Comparison of ENCODE assay signal across 12 cellular contexts in genomic region chr4:121765368-121765705, GRCh38. TPM values are rescaled to one million over a fixed set of nuclear protein-coding genes. Genes with fewer than 3 reads are reported as not detected.
DNase-seq lines count a peak whose midpoint lies in the region; ATAC-seq, FAIRE-seq and TF ChIP-seq lines count a peak whose summit lies in the region.
"Had no signal": no experiment of that assay in that cellular context is flagged by ENCODE, and none has a peak within 500 bp of the region (broad histone marks: within the 10 kb centered on the region; RNA-seq: fewer than 3 reads in every experiment).

No MANE protein-coding gene starts in this region.

- H3K36me3 Mint-ChIP-seq in CD4-positive, CD25-positive, alpha-beta regulatory T cell: no peaks in the 10 kb centered on the region

- peak; percentile 33 for FAIRE-seq in endothelial cell of umbilical vein (lab: Jason Lieb, UNC)

- no peak overlapping the region for H2BK15ac ChIP-seq in neuronal stem cell (ENCODE audit: low read length)

- POLR2A ChIA-PET in endothelial cell of umbilical vein (lab: Charles Lee): no interaction called here

- H3K4ac ChIP-seq in neuronal stem cell (ENCODE audit: low read length): no peak overlapping the region

- peaks cover 0 to 4% (median 0%) of the 10 kb centered on the region in 7 donors for H3K9me3 Mint-ChIP-seq in CD4-positive, CD25-positive, alpha-beta regulatory T cell

- H3K9ac ChIP-seq in endothelial cell of umbilical vein (replicated peaks; ENCODE audit: extremely low read depth, insufficient read depth, low read length) (no peak overlapping the region), neuronal stem cell (ENCODE audit: low read depth, low read length, poor library complexity) (peak overlapping the region; percentile 80)

- H4K8ac ChIP-seq in neuronal stem cell (ENCODE audit: low read depth, low read length): no peak overlapping the region

- H3K4me3 ChIP-seq in CD4-positive, CD25-positive, alpha-beta regulatory T cell (ENCODE audit: low read depth, low read length): no peak overlapping the region
- H3K4me3 ChIP-seq in endothelial cell of umbilical vein (replicated peaks in 1 of 3; ENCODE audit: insufficient read depth in 1 of 3, low read depth in 1 of 3, low read length in 3 of 3) (peak overlapping the region; percentile 51 to 54 (median 52)), neuronal stem cell (ENCODE audit: low read length in 2 of 2) (peak overlapping the region; percentile 45 to 84)

- no peaks in the 10 kb centered on the region for H4K20me1 ChIP-seq in endothelial cell of umbilical vein (replicated peaks; ENCODE audit: control insufficient read depth, extremely low read depth, insufficient read depth, low read length)

- no peak overlapping the region for H2BK12ac ChIP-seq in neuronal stem cell (ENCODE audit: low read length)

- no CpG with 5 or more reads among the region's 16 CpGs for WGBS in neuronal stem cell (ENCODE audit: extremely low coverage in 2 of 2, insufficient read length in 2 of 2, insufficient replicate concordance in 1 of 2), 2 donors

- H3K4me1 Mint-ChIP-seq in CD4-positive, CD25-positive, alpha-beta regulatory T cell: peaks cover 0 to 11% (median 5%) of the 10 kb centered on the region in 4 donors

- no TSS peak for BruUV-seq in endothelial cell of umbilical vein (replicated peaks; lab: Mats Ljungman, UMichigan)

- DNase-seq in CD4-positive, CD25-positive, alpha-beta regulatory T cell: no peak
- DNase-seq in M059J (ENCODE audit: low read depth) (peak; percentile 2), endothelial cell of umbilical vein (ENCODE audit: low read depth, low spot score) (peak; percentile 4), neuronal stem cell (ENCODE audit: low spot score) (no peak), GOT3 (lab: John Stamatoyannopoulos, UW) (no peak), HK-2 (ENCODE audit: unreplicated experiment) (no peak), left colon (no peak), NCI-H2196 (lab: John Stamatoyannopoulos, UW; ENCODE audit: unreplicated experiment) (no peak)
- DNase-seq: central memory CD4-positive, alpha-beta T cell had no signal

- intact Hi-C loops in endothelial cell of umbilical vein (cut with micrococcal nuclease) (no loop called here), left colon (cut with DNase I, micrococcal nuclease) (no loop called here)

- no peak for TF ChIP-seq CTCF in endothelial cell of umbilical vein (IDR thresholded peaks at IDR 0.05; ENCODE audit: extremely low read depth in 1 of 2, insufficient read depth in 1 of 2, low read depth in 1 of 2, low read length in 2 of 2)

- H3K36me3 ChIP-seq in CD4-positive, CD25-positive, alpha-beta regulatory T cell (ENCODE audit: control insufficient read depth, insufficient read depth, low read length): no peaks in the 10 kb centered on the region
- H3K36me3 ChIP-seq in endothelial cell of umbilical vein (ENCODE audit: control insufficient read depth in 2 of 2, extremely low read depth in 1 of 2, insufficient read depth in 2 of 2, low read length in 2 of 2) (no peaks in the 10 kb centered on the region), neuronal stem cell (replicated peaks in 1 of 2; ENCODE audit: control insufficient read depth in 2 of 2, insufficient read depth in 2 of 2, low read length in 2 of 2) (no peaks in the 10 kb centered on the region)

- TF ChIP-seq POLR2A in endothelial cell of umbilical vein (IDR thresholded peaks at IDR 0.05; ENCODE audit: low read depth, low read length): no peak

- H2BK5ac ChIP-seq in neuronal stem cell (ENCODE audit: low read length): no peak overlapping the region

- peak overlapping the region; percentile 78 for H2AFZ ChIP-seq in endothelial cell of umbilical vein (ENCODE audit: low read depth, low read length)
- peak overlapping the region; percentile 93 for H2AFZ ChIP-seq in neuronal stem cell (ENCODE audit: low read length)

- no peak overlapping the region for H3K23ac ChIP-seq in neuronal stem cell (ENCODE audit: low read depth, low read length, poor library complexity)

- H3K79me1 ChIP-seq in neuronal stem cell (ENCODE audit: low read depth, low read length): no peaks in the 10 kb centered on the region

- no peak overlapping the region for H2BK120ac ChIP-seq in neuronal stem cell (ENCODE audit: low read depth, low read length)

- no peaks in the 10 kb centered on the region for H3K9me1 ChIP-seq in endothelial cell of umbilical vein (replicated peaks; ENCODE audit: control insufficient read depth, extremely low read depth, insufficient read depth, low read length)

- peaks cover 9% of the 10 kb centered on the region for H3K4me1 ChIP-seq in CD4-positive, CD25-positive, alpha-beta regulatory T cell (ENCODE audit: control insufficient read depth, insufficient read depth, low read length, poor library complexity, severe bottlenecking)
- H3K4me1 ChIP-seq in endothelial cell of umbilical vein (ENCODE audit: control insufficient read depth, extremely low read depth, insufficient read depth, low read length): peaks cover 5% of the 10 kb centered on the region
- H3K4me1 ChIP-seq in neuronal stem cell (ENCODE audit: control insufficient read depth in 2 of 2, insufficient read depth in 1 of 2, low read depth in 1 of 2, low read length in 2 of 2): peaks cover 0 to 2% of the 10 kb centered on the region in 2 donors

- CTCF ChIA-PET in endothelial cell of umbilical vein (lab: Charles Lee): interaction anchor here (0.9 to 2.8 kb wide), 9 partner anchors 13 to 303 kb away, joined by 3 to 10 read pairs (median 4); no protein-coding TSS in a partner anchor

- no peaks in the 10 kb centered on the region for H3K9me3 ChIP-seq in CD4-positive, CD25-positive, alpha-beta regulatory T cell (ENCODE audit: control insufficient read depth in 2 of 2, low read length in 2 of 2)
- H3K9me3 ChIP-seq in endothelial cell of umbilical vein (replicated peaks; ENCODE audit: control insufficient read depth, insufficient read depth, low read length) (no peaks in the 10 kb centered on the region), neuronal stem cell (replicated peaks in 1 of 2; ENCODE audit: control insufficient read depth in 2 of 2, insufficient read depth in 1 of 2, low read depth in 1 of 2, low read length in 2 of 2) (peaks cover 0 to 5% of the 10 kb centered on the region in 2 donors)

- H3K14ac ChIP-seq in neuronal stem cell (ENCODE audit: low read length): no peak overlapping the region

- dilution Hi-C loops in endothelial cell of umbilical vein (cut with MboI; ENCODE audit: extremely low pct_ligation_motif_present, low sequenced_read_pairs): no loop called here

- H3K27ac Mint-ChIP-seq in CD4-positive, CD25-positive, alpha-beta regulatory T cell: no peak overlapping the region

- no peaks in the 10 kb centered on the region for H3K79me2 ChIP-seq in endothelial cell of umbilical vein (ENCODE audit: control insufficient read depth, insufficient read depth, low read length)

- peaks cover 71% of the 10 kb centered on the region for H3K27me3 Mint-ChIP-seq in CD4-positive, CD25-positive, alpha-beta regulatory T cell

- H4K91ac ChIP-seq in neuronal stem cell (ENCODE audit: low read depth, low read length, poor library complexity): no peak overlapping the region

- peak overlapping the region in 3 of 4 donors; percentile 3 to 57 (median 54) for H3K4me3 Mint-ChIP-seq in CD4-positive, CD25-positive, alpha-beta regulatory T cell

- ATAC-seq in CD4-positive, CD25-positive, alpha-beta regulatory T cell (ENCODE audit: low read depth in 2 of 2): no peak
- ATAC-seq in left colon: no peak

- no peak overlapping the region for H3K27ac ChIP-seq in CD4-positive, CD25-positive, alpha-beta regulatory T cell (ENCODE audit: insufficient read depth, low read length, poor library complexity, severe bottlenecking)
- H3K27ac ChIP-seq in endothelial cell of umbilical vein (ENCODE audit: insufficient read depth, low read depth, low read length) (no peak overlapping the region), neuronal stem cell (replicated peaks; ENCODE audit: low read length) (no peak overlapping the region)

- no peak overlapping the region for H2AK5ac ChIP-seq in neuronal stem cell (ENCODE audit: low read depth, low read length)

- peak overlapping the region; percentile 91 for H3K18ac ChIP-seq in neuronal stem cell (ENCODE audit: low read length)

- H3K27me3 ChIP-seq in CD4-positive, CD25-positive, alpha-beta regulatory T cell (ENCODE audit: control insufficient read depth, insufficient read depth, low read length): peaks cover 42% of the 10 kb centered on the region
- H3K27me3 ChIP-seq in endothelial cell of umbilical vein (ENCODE audit: control insufficient read depth in 2 of 2, insufficient read depth in 2 of 2, low read length in 2 of 2) (peaks cover 28 to 35% of the 10 kb centered on the region in 2 experiments), neuronal stem cell (ENCODE audit: control insufficient read depth in 3 of 3, insufficient read depth in 3 of 3, low read depth in 1 of 3, low read length in 3 of 3) (peaks cover 14 to 97% (median 32%) of the 10 kb centered on the region in 3 experiments)

- peak overlapping the region; percentile 72 for H3K4me2 ChIP-seq in endothelial cell of umbilical vein (ENCODE audit: insufficient read depth, low read length)
- peak overlapping the region; percentile 95 for H3K4me2 ChIP-seq in neuronal stem cell (ENCODE audit: insufficient read depth, low read length, poor library complexity, severe bottlenecking)

RNA-seq across cellular contexts. Expression of gene SMIM43, which starts 0.4 kb away (rescaled TPM):
- total RNA-seq in CD4-positive, CD25-positive, alpha-beta regulatory T cell: not detected
- 1 to 10 TPM in 1 of 4 donors, under 1 TPM in 2, not detected in 1; 0.14 to 1.8 (median 0.56) TPM for polyA plus RNA-seq in CD4-positive, CD25-positive, alpha-beta regulatory T cell
- 1.3 and 1.4 TPM in 2 replicates for total RNA-seq in M059J (2014; rRNA removed; shearing (Covaris generic))
- total RNA-seq in endothelial cell of umbilical vein: not detected in 2 replicates
- polyA plus RNA-seq in endothelial cell of umbilical vein: 0.08 and 0.18 TPM in 2 replicates
- 0.04 and 0.10 TPM in 2 replicates for polyA plus RNA-seq in endothelial cell of umbilical vein (2011; cell fraction: cytosol; rRNA removed)
- 0.20 and 0.45 TPM in 2 replicates for polyA plus RNA-seq in endothelial cell of umbilical vein (2011; cell fraction: nucleus; rRNA removed)
- polyA plus RNA-seq in endothelial cell of umbilical vein (2012): 0.18 TPM in 1 of 2 replicates, not detected in the other
- not detected in 2 replicates for polyA minus RNA-seq in endothelial cell of umbilical vein
- polyA minus RNA-seq in endothelial cell of umbilical vein (2011; cell fraction: cytosol; rRNA and poly(A)+ RNA removed): not detected
- not detected in 2 replicates for polyA minus RNA-seq in endothelial cell of umbilical vein (2011; cell fraction: nucleus; rRNA and poly(A)+ RNA removed)
- 0.06 TPM for polyA plus RNA-seq in neuronal stem cell (2013, experiment 1 of 2)
- 0.11 TPM for polyA plus RNA-seq in neuronal stem cell (2013, experiment 2 of 2)
- total RNA-seq in left colon: under 1 TPM in 1 of 2 donors, not detected in 1; 0.17 TPM
- total RNA-seq: G401, mesenteric fat pad, RPMI7951 had no signal

RNA-seq across cellular contexts. Expression of gene EXOSC9, which starts 35.8 kb away (rescaled TPM):
- 59.4 TPM for total RNA-seq in CD4-positive, CD25-positive, alpha-beta regulatory T cell
- polyA plus RNA-seq in CD4-positive, CD25-positive, alpha-beta regulatory T cell: 10 to 100 TPM; 45.8 to 51.3 (median 49.3) TPM
- total RNA-seq in M059J (2014; rRNA removed; shearing (Covaris generic)): 45.7 and 47.6 TPM in 2 replicates
- total RNA-seq in endothelial cell of umbilical vein (46.3 and 47.2 TPM in 2 replicates), left colon (10 to 100 TPM; 10.2 to 13.2 TPM)
- polyA plus RNA-seq in endothelial cell of umbilical vein: 14.1 and 19.0 TPM in 2 replicates
- polyA plus RNA-seq in endothelial cell of umbilical vein (2011; cell fraction: cytosol; rRNA removed): 28.7 and 31.9 TPM in 2 replicates
- 37.7 and 57.3 TPM in 2 replicates for polyA plus RNA-seq in endothelial cell of umbilical vein (2011; cell fraction: nucleus; rRNA removed)
- 33.5 and 50.3 TPM in 2 replicates for polyA plus RNA-seq in endothelial cell of umbilical vein (2012)
- polyA minus RNA-seq in endothelial cell of umbilical vein: 37.0 and 40.5 TPM in 2 replicates
- 18.7 TPM for polyA minus RNA-seq in endothelial cell of umbilical vein (2011; cell fraction: cytosol; rRNA and poly(A)+ RNA removed)
- polyA minus RNA-seq in endothelial cell of umbilical vein (2011; cell fraction: nucleus; rRNA and poly(A)+ RNA removed): 30.4 and 40.4 TPM in 2 replicates
- polyA plus RNA-seq in neuronal stem cell (2013, experiment 1 of 2): 60.2 TPM
- 59.1 TPM for polyA plus RNA-seq in neuronal stem cell (2013, experiment 2 of 2)

RNA-seq across cellular contexts. Expression of gene CCNA2, which starts 58.3 kb away (rescaled TPM):
- total RNA-seq in CD4-positive, CD25-positive, alpha-beta regulatory T cell: 1.3 TPM
- polyA plus RNA-seq in CD4-positive, CD25-positive, alpha-beta regulatory T cell: 1 to 10 TPM in 2 of 4 donors, under 1 TPM in 2; 0.61 to 4.5 (median 2.2) TPM
- 92.6 and 118 TPM in 2 replicates for total RNA-seq in M059J (2014; rRNA removed; shearing (Covaris generic))
- total RNA-seq in endothelial cell of umbilical vein (63.1 and 65.4 TPM in 2 replicates), left colon (1 to 10 TPM; 3.6 to 10.0 TPM)
- 23.3 and 23.7 TPM in 2 replicates for polyA plus RNA-seq in endothelial cell of umbilical vein
- polyA plus RNA-seq in endothelial cell of umbilical vein (2011; cell fraction: cytosol; rRNA removed): 40.7 and 43.4 TPM in 2 replicates
- polyA plus RNA-seq in endothelial cell of umbilical vein (2011; cell fraction: nucleus; rRNA removed): 20.2 and 30.0 TPM in 2 replicates
- 16.8 and 45.8 TPM in 2 replicates for polyA plus RNA-seq in endothelial cell of umbilical vein (2012)
- polyA minus RNA-seq in endothelial cell of umbilical vein: 25.1 and 29.4 TPM in 2 replicates
- polyA minus RNA-seq in endothelial cell of umbilical vein (2011; cell fraction: cytosol; rRNA and poly(A)+ RNA removed): 56.2 TPM
- 11.6 and 19.5 TPM in 2 replicates for polyA minus RNA-seq in endothelial cell of umbilical vein (2011; cell fraction: nucleus; rRNA and poly(A)+ RNA removed)
- 102 TPM for polyA plus RNA-seq in neuronal stem cell (2013, experiment 1 of 2)
- polyA plus RNA-seq in neuronal stem cell (2013, experiment 2 of 2): 102 TPM

Comparison
In these comparisons a context has a peak if more than half of its experiments do, and no peak if none do; other contexts are left out.
1. DNase-seq: peak in M059J (single experiment) and endothelial cell of umbilical vein (single experiment); none in CD4-positive, CD25-positive, alpha-beta regulatory T cell (0 of 3), neuronal stem cell (single experiment), GOT3 (single experiment), HK-2 (single experiment), left colon (0 of 2) and NCI-H2196 (single experiment).